In genomic region chr13:39779337-39780270, GRCh38 we compare ENCODE assay signal across 12 cellular contexts.
DNase-seq lines count a peak whose midpoint lies in the region; ATAC-seq, FAIRE-seq and TF ChIP-seq lines count a peak whose summit lies in the region.
"Had no signal": no experiment of that assay in that cellular context is flagged by ENCODE, and none has a peak within 500 bp of the region (broad histone marks: within the 10 kb centered on the region; RNA-seq: fewer than 3 reads in every experiment).

No MANE protein-coding gene starts in this region.

- H3K36me3 Mint-ChIP-seq in activated CD4-positive, alpha-beta T cell treated with anti-CD3 and anti-CD28 coated beads for 36 hours (ENCODE audit: low read depth) = peaks cover 3% of the 10 kb centered on the region
- peaks cover 1% of the 10 kb centered on the region for H3K36me3 Mint-ChIP-seq in central memory CD8-positive, alpha-beta T cell (ENCODE audit: insufficient read depth)
- H3K36me3 Mint-ChIP-seq: stimulated activated memory B cell treated with anti-CD40 and anti-IgM and Interleukin-4, amounts not matched to agents 10 μg/mL and 1 μg/mL and 100 μg/mL, for 72 hours had no signal

- no peak overlapping the region for H3K23ac ChIP-seq in neuronal stem cell (ENCODE audit: low read depth, low read length, poor library complexity)

- no peak overlapping the region for H2BK12ac ChIP-seq in neuronal stem cell (ENCODE audit: low read length)

- H3K9me3 Mint-ChIP-seq in activated CD4-positive, alpha-beta T cell treated with anti-CD3 and anti-CD28 coated beads for 36 hours (ENCODE audit: low read depth) = no peaks in the 10 kb centered on the region
- no peaks in the 10 kb centered on the region for H3K9me3 Mint-ChIP-seq in central memory CD8-positive, alpha-beta T cell
- H3K9me3 Mint-ChIP-seq: stimulated activated memory B cell treated with anti-CD40 and anti-IgM and Interleukin-4, amounts not matched to agents 10 μg/mL and 1 μg/mL and 100 μg/mL, for 72 hours had no signal

- FAIRE-seq in GM12892 (lab: Jason Lieb, UNC) = no peak

- no peak for ATAC-seq in activated CD4-positive, alpha-beta T cell treated with anti-CD3 and anti-CD28 coated beads for 36 hours
- ATAC-seq in central memory CD8-positive, alpha-beta T cell (replicated peaks; ENCODE audit: extremely low read depth, poor library complexity, severe bottlenecking) = peak; percentile 65
- ATAC-seq: foreskin keratinocyte; stimulated activated memory B cell treated with anti-CD40 and anti-IgM and Interleukin-4, amounts not matched to agents 10 μg/mL and 1 μg/mL and 100 μg/mL, for 72 hours had no signal

- peaks cover 3 to 5% of the 10 kb centered on the region in 2 donors for H3K4me1 ChIP-seq in neuronal stem cell (ENCODE audit: control insufficient read depth in 2 of 2, insufficient read depth in 1 of 2, low read depth in 1 of 2, low read length in 2 of 2)

- no peak overlapping the region for H3K4me3 Mint-ChIP-seq in activated CD4-positive, alpha-beta T cell treated with anti-CD3 and anti-CD28 coated beads for 36 hours
- H3K4me3 Mint-ChIP-seq in central memory CD8-positive, alpha-beta T cell = no peak overlapping the region
- H3K4me3 Mint-ChIP-seq: stimulated activated memory B cell treated with anti-CD40 and anti-IgM and Interleukin-4, amounts not matched to agents 10 μg/mL and 1 μg/mL and 100 μg/mL, for 72 hours had no signal

- H3K4me2 ChIP-seq in neuronal stem cell (ENCODE audit: insufficient read depth, low read length, poor library complexity, severe bottlenecking) = no peak overlapping the region

- no peaks in the 10 kb centered on the region for H3K36me3 ChIP-seq in neuronal stem cell (replicated peaks in 1 of 2; ENCODE audit: control insufficient read depth in 2 of 2, insufficient read depth in 2 of 2, low read length in 2 of 2)
- H3K36me3 ChIP-seq: sigmoid colon had no signal

- H4K91ac ChIP-seq in neuronal stem cell (ENCODE audit: low read depth, low read length, poor library complexity) = no peak overlapping the region

- no peak overlapping the region for H3K4ac ChIP-seq in neuronal stem cell (ENCODE audit: low read length)

- no peak overlapping the region for H2BK5ac ChIP-seq in neuronal stem cell (ENCODE audit: low read length)

- H2AFZ ChIP-seq in neuronal stem cell (ENCODE audit: low read length) = no peak overlapping the region

- H3K4me1 Mint-ChIP-seq in activated CD4-positive, alpha-beta T cell treated with anti-CD3 and anti-CD28 coated beads for 36 hours = peaks cover 54% of the 10 kb centered on the region
- H3K4me1 Mint-ChIP-seq in central memory CD8-positive, alpha-beta T cell = peaks cover 20% of the 10 kb centered on the region

- DNase-seq in activated CD8-positive, alpha-beta memory T cell treated with anti-CD3 and anti-CD28 coated beads, Interleukin-2, amount 50 U/mL, for 4 hours = peak; percentile 29
- no peak for DNase-seq in activated CD8-positive, alpha-beta memory T cell treated with anti-CD3 and anti-CD28 coated beads, Interleukin-2, amount 50 U/mL, for 48 hours
- DNase-seq in activated CD4-positive, alpha-beta T cell treated with anti-CD3 and anti-CD28 coated beads for 36 hours = peak; percentile 72
- DNase-seq in central memory CD8-positive, alpha-beta T cell (ENCODE audit: low spot score in 2 of 2) = peak in 1 of 2 donors; percentile 26
- DNase-seq in stimulated activated CD8-positive, alpha-beta memory T cell treated with anti-CD3 and anti-CD28 coated beads, Interleukin-4, amount 100 ng/mL, for 48 hours = peak; percentile 52
- DNase-seq in neuronal stem cell (ENCODE audit: low spot score) (no peak), GM12892 (ENCODE audit: insufficient read length) (no peak), inferior parietal cortex (ENCODE audit: extremely low spot score) (no peak)
- DNase-seq: foreskin keratinocyte, midbrain, sigmoid colon had no signal

- no peak overlapping the region for H3K27ac ChIP-seq in neuronal stem cell (replicated peaks; ENCODE audit: low read length)
- H3K27ac ChIP-seq: foreskin keratinocyte had no signal

- no peaks in the 10 kb centered on the region for H3K79me1 ChIP-seq in neuronal stem cell (ENCODE audit: low read depth, low read length)

- no peak overlapping the region for H4K8ac ChIP-seq in neuronal stem cell (ENCODE audit: low read depth, low read length)

- TF ChIP-seq POLR2A in GM12892 (IDR thresholded peaks at IDR 0.05; ENCODE audit: low read depth, low read length) = no peak

- H2BK15ac ChIP-seq in neuronal stem cell (ENCODE audit: low read length) = no peak overlapping the region

- intact Hi-C loops in activated CD4-positive, alpha-beta T cell treated with anti-CD3 and anti-CD28 coated beads for 36 hours (cut with DNase I, micrococcal nuclease) = loop anchor here (5.0 kb wide), 5 partner anchors 133 to 903 kb away; no protein-coding TSS in a partner anchor

- peaks cover 2 to 19% of the 10 kb centered on the region in 2 donors for H3K9me3 ChIP-seq in neuronal stem cell (replicated peaks in 1 of 2; ENCODE audit: control insufficient read depth in 2 of 2, insufficient read depth in 1 of 2, low read depth in 1 of 2, low read length in 2 of 2)
- H3K9me3 ChIP-seq: sigmoid colon had no signal

- no peak overlapping the region for H3K18ac ChIP-seq in neuronal stem cell (ENCODE audit: low read length)

- no peak overlapping the region for H3K9ac ChIP-seq in neuronal stem cell (ENCODE audit: low read depth, low read length, poor library complexity)

- CTCF ChIA-PET in activated CD4-positive, alpha-beta T cell treated with anti-CD3 and anti-CD28 coated beads for 36 hours (lab: Charles Lee) = interaction anchor here (0.8 kb wide), 1 partner anchor 248 kb away, joined by 3 read pairs; no protein-coding TSS in a partner anchor

- no peak overlapping the region for H3K4me3 ChIP-seq in neuronal stem cell (ENCODE audit: low read length in 2 of 2)
- H3K4me3 ChIP-seq: sigmoid colon had no signal

- no peak overlapping the region for H3K14ac ChIP-seq in neuronal stem cell (ENCODE audit: low read length)

- POLR2A ChIA-PET in activated CD4-positive, alpha-beta T cell treated with anti-CD3 and anti-CD28 coated beads for 36 hours (lab: Charles Lee) = no interaction called here

- no peaks in the 10 kb centered on the region for H3K27me3 Mint-ChIP-seq in activated CD4-positive, alpha-beta T cell treated with anti-CD3 and anti-CD28 coated beads for 36 hours
- H3K27me3 Mint-ChIP-seq in central memory CD8-positive, alpha-beta T cell = no peaks in the 10 kb centered on the region
- H3K27me3 Mint-ChIP-seq: stimulated activated memory B cell treated with anti-CD40 and anti-IgM and Interleukin-4, amounts not matched to agents 10 μg/mL and 1 μg/mL and 100 μg/mL, for 72 hours had no signal

- H2AK5ac ChIP-seq in neuronal stem cell (ENCODE audit: low read depth, low read length) = no peak overlapping the region

- no CpG with 5 or more reads among the region's 8 CpGs for WGBS in neuronal stem cell (ENCODE audit: extremely low coverage in 2 of 2, insufficient read length in 2 of 2, insufficient replicate concordance in 1 of 2), 2 donors

- H3K27ac Mint-ChIP-seq in activated CD4-positive, alpha-beta T cell treated with anti-CD3 and anti-CD28 coated beads for 36 hours = peak overlapping the region; percentile 72
- H3K27ac Mint-ChIP-seq in central memory CD8-positive, alpha-beta T cell (ENCODE audit: low read depth) = peak overlapping the region; percentile 22
- H3K27ac Mint-ChIP-seq: stimulated activated memory B cell treated with anti-CD40 and anti-IgM and Interleukin-4, amounts not matched to agents 10 μg/mL and 1 μg/mL and 100 μg/mL, for 72 hours had no signal

- no peak overlapping the region for H2BK120ac ChIP-seq in neuronal stem cell (ENCODE audit: low read depth, low read length)

- H3K27me3 ChIP-seq in neuronal stem cell (ENCODE audit: control insufficient read depth in 3 of 3, insufficient read depth in 3 of 3, low read depth in 1 of 3, low read length in 3 of 3) = no peaks in the 10 kb centered on the region
- H3K27me3 ChIP-seq: foreskin keratinocyte, sigmoid colon had no signal

Comparison
In these comparisons a context has a peak if more than half of its experiments do, and no peak if none do; other contexts are left out.
1. DNase-seq: peak in activated CD8-positive, alpha-beta memory T cell treated with anti-CD3 and anti-CD28 coated beads, Interleukin-2, amount 50 U/mL, for 4 hours (single experiment), activated CD4-positive, alpha-beta T cell treated with anti-CD3 and anti-CD28 coated beads for 36 hours (single experiment) and stimulated activated CD8-positive, alpha-beta memory T cell treated with anti-CD3 and anti-CD28 coated beads, Interleukin-4, amount 100 ng/mL, for 48 hours (single experiment); none in activated CD8-positive, alpha-beta memory T cell treated with anti-CD3 and anti-CD28 coated beads, Interleukin-2, amount 50 U/mL, for 48 hours (single experiment), neuronal stem cell (single experiment), GM12892 (single experiment) and inferior parietal cortex (single experiment).